Comparison of ENCODE assay signal across 11 cellular contexts in the genomic region with DNA sequence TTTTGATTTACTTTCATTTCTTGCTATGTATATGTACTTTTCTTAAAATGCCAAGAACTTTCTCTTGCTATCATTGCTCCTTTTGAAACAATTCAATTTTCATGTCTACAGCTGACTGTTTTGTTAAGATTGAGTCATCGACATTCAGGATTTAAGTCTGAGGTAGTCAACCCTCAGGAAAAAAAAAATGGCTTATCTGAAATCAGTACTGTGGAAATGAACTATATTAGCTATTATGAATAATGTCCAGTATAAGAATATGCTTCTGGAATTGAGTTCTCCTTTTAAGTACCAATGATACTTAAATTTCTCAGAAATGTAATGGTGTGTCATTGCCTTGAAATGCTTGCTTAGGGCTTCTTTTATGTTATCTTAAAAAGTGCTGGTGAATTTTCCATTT. TPM values are rescaled to one million over a fixed set of nuclear protein-coding genes. Genes with fewer than 3 reads are reported as not detected.
DNase-seq lines count a peak whose midpoint lies in the region; ATAC-seq, FAIRE-seq and TF ChIP-seq lines count a peak whose summit lies in the region.
"Had no signal": no experiment of that assay in that cellular context is flagged by ENCODE, and none has a peak within 500 bp of the region (broad histone marks: within the 10 kb centered on the region; RNA-seq: fewer than 3 reads in every experiment).

No MANE protein-coding gene starts in this region.

- H3K27me3 ChIP-seq in neutrophil: no peaks in the 10 kb centered on the region

- H3K4me3 ChIP-seq in cardiac fibroblast (replicated peaks in 1 of 2; ENCODE audit: low read depth in 2 of 2, low read length in 2 of 2) (no peak overlapping the region), neutrophil (ENCODE audit: low read depth in 1 of 2, low read length in 1 of 2) (no peak overlapping the region)

- H3K27ac ChIP-seq in neutrophil: peak overlapping the region; percentile 56

- no peaks in the 10 kb centered on the region for H3K9me3 ChIP-seq in neutrophil

- no peak for DNase-seq in GM12892 (ENCODE audit: insufficient read length)
- DNase-seq in RCC 7860 (ENCODE audit: low spot score): peak; percentile 34
- peak; percentile 34 to 78 for DNase-seq in cardiac fibroblast (ENCODE audit: low read depth in 2 of 2)
- no peak for DNase-seq in NCI-H187 treated with DMSO at 0.1 percent for 48 hours (lab: John Stamatoyannopoulos, UW)
- no peak for DNase-seq in nucleus accumbens (lab: John Stamatoyannopoulos, UW)
- no peak for DNase-seq in left colon
- DNase-seq: activated effector memory CD4-positive, alpha-beta T cell treated with Interleukin-2 at 50 U/mL for 16 hours; DMS53; NCI-H1436 had no signal

- FAIRE-seq in GM12892 (lab: Jason Lieb, UNC) (peak; percentile 14), RCC 7860 (lab: Jason Lieb, UNC) (peak; percentile 86)

- no peak for TF ChIP-seq POLR2A in GM12892 (IDR thresholded peaks at IDR 0.05; ENCODE audit: low read depth, low read length)

- TF ChIP-seq CTCF in cardiac fibroblast (IDR thresholded peaks at IDR 0.05; ENCODE audit: low read depth, low read length) (no peak), neutrophil (IDR thresholded peaks at IDR 0.05) (no peak)

- peaks cover 33 to 55% of the 10 kb centered on the region in 2 experiments for H3K4me1 ChIP-seq in neutrophil (ENCODE audit: control insufficient read depth in 1 of 2, insufficient read depth in 1 of 2, low read depth in 1 of 2, low read length in 1 of 2)

- intact Hi-C loops in left colon (cut with DNase I, micrococcal nuclease): no loop called here

- H3K36me3 ChIP-seq in neutrophil: peaks cover 25% of the 10 kb centered on the region

- ATAC-seq in HG03039 (IDR thresholded peaks at IDR 0.05; ENCODE audit: unreplicated experiment) (no peak), left colon (no peak)

RNA-seq across cellular contexts. Expression of a gene that starts 37.9 kb away (rescaled TPM):
- 104 TPM for polyA plus RNA-seq in GM12892 (2012; ENCODE audit: missing spikeins)
- 10 to 100 TPM in 1 of 2 donors, 1 to 10 TPM in 1; 7.0 to 11.8 TPM for total RNA-seq in left colon

RNA-seq across cellular contexts. Expression of a gene that starts 58.6 kb away (rescaled TPM):
- 96.4 TPM for polyA plus RNA-seq in GM12892 (2012; ENCODE audit: missing spikeins)
- 100 to 1,000 TPM; 249 to 314 TPM for total RNA-seq in left colon

Comparison
In these comparisons a context has a peak if more than half of its experiments do, and no peak if none do; other contexts are left out.
1. DNase-seq: peak in RCC 7860 (single experiment) and cardiac fibroblast (2 of 2); none in GM12892 (single experiment), NCI-H187 treated with DMSO at 0.1 percent for 48 hours (single experiment), nucleus accumbens (0 of 56) and left colon (0 of 2).